In genomic region chr9:83705219-83705651, GRCh38 we compare ENCODE assay signal across 8 cellular contexts. TPM values are rescaled to one million over a fixed set of nuclear protein-coding genes. Genes with fewer than 3 reads are reported as not detected.
A peak's percentile ranks its signal among the peaks of the same experiment; 100 is the strongest.
DNase-seq lines count a peak whose midpoint lies in the region; ATAC-seq and TF ChIP-seq lines count a peak whose summit lies in the region.
"Not testable (repeated sequence)": the region's sequence is repeated elsewhere in the genome, so short reads cannot be mapped to it uniquely, and the experiment has no call there.

No MANE protein-coding gene starts in this region.

- H3K27me3 ChIP-seq in BLaER1; HAP-1 (ENCODE audit: low read depth); OCI-LY3 (ENCODE audit: low read depth, low read length); naive thymus-derived CD4-positive, alpha-beta T cell (ENCODE audit: control insufficient read depth in 2 of 2, insufficient read depth in 2 of 2, low read length in 2 of 2): not testable (repeated sequence)

- not testable (repeated sequence) for H3K27ac ChIP-seq in BLaER1; OCI-LY3 (ENCODE audit: low read length); naive thymus-derived CD4-positive, alpha-beta T cell (ENCODE audit: low read depth, low read length)

- DNase-seq in HAP-1 (ENCODE audit: low spot score in 2 of 2); activated CD4-positive, alpha-beta T cell treated with anti-CD3 and anti-CD28 coated beads, Interleukin-2, amount 10 ng/mL, durations not matched to agents 7 days and 5 days; activated naive CD4-positive, alpha-beta T cell treated with anti-CD3 and anti-CD28 coated beads, Interleukin-2, amount 50 U/mL, for 72 hours (ENCODE audit: low spot score in 2 of 2); endothelial cell (ENCODE audit: low spot score); naive thymus-derived CD4-positive, alpha-beta T cell: not testable (repeated sequence)
- DNase-seq in stimulated activated CD4-positive, alpha-beta T cell treated with anti-CD3 and anti-CD28 coated beads, Interleukin-1b, Interleukin-23, amount 100 ng/mL, for 48 hours, result peak; percentile 8

- not testable (repeated sequence) for TF ChIP-seq CTCF in OCI-LY3 (IDR thresholded peaks at IDR 0.05; ENCODE audit: low read depth, low read length); endothelial cell (IDR thresholded peaks at IDR 0.05; ENCODE audit: unreplicated experiment)

- in situ Hi-C loops in HAP-1 (cut with MboI; ENCODE audit: low sequenced_read_pairs), result not testable (repeated sequence)

- peak overlapping the region; percentile 90 for H3K4me2 ChIP-seq in BLaER1
- peak overlapping the region; percentile 89 for H3K4me2 ChIP-seq in OCI-LY3 (ENCODE audit: low read length)

- H3K27me3 Mint-ChIP-seq in activated CD4-positive, alpha-beta T cell treated with anti-CD3 and anti-CD28 coated beads, Interleukin-2, amount 10 ng/mL, durations not matched to agents 7 days and 5 days; naive thymus-derived CD4-positive, alpha-beta T cell: not testable (repeated sequence)
- H3K27me3 Mint-ChIP-seq in endothelial cell (ENCODE audit: unreplicated experiment), result peaks cover 22% of the 10 kb centered on the region

- peaks cover 16% of the 10 kb centered on the region; the same call in 1 of the 2 replicates for H3K36me3 ChIP-seq in BLaER1
- H3K36me3 ChIP-seq in HAP-1 (replicated peaks); naive thymus-derived CD4-positive, alpha-beta T cell (ENCODE audit: control insufficient read depth in 2 of 3, insufficient read depth in 3 of 3, low read length in 3 of 3): not testable (repeated sequence)
- H3K36me3 ChIP-seq in OCI-LY3 (replicated peaks; ENCODE audit: low read depth, low read length), result peaks cover 11% of the 10 kb centered on the region

- H3K9me3 Mint-ChIP-seq in activated CD4-positive, alpha-beta T cell treated with anti-CD3 and anti-CD28 coated beads, Interleukin-2, amount 10 ng/mL, durations not matched to agents 7 days and 5 days; activated naive CD4-positive, alpha-beta T cell treated with anti-CD3 and anti-CD28 coated beads, Interleukin-2, amount 50 U/mL, for 72 hours; endothelial cell (ENCODE audit: unreplicated experiment); naive thymus-derived CD4-positive, alpha-beta T cell: not testable (repeated sequence)

- peaks cover 11% of the 10 kb centered on the region; the same call in 1 of the 2 replicates for H3K9me3 ChIP-seq in BLaER1
- H3K9me3 ChIP-seq in HAP-1; OCI-LY3 (ENCODE audit: insufficient read depth, low read length); naive thymus-derived CD4-positive, alpha-beta T cell (ENCODE audit: control insufficient read depth in 2 of 3, low read length in 3 of 3): not testable (repeated sequence)

- H3K27ac Mint-ChIP-seq in activated CD4-positive, alpha-beta T cell treated with anti-CD3 and anti-CD28 coated beads, Interleukin-2, amount 10 ng/mL, durations not matched to agents 7 days and 5 days, result peak overlapping the region; percentile 100
- peak overlapping the region; percentile 84 to 99 for H3K27ac Mint-ChIP-seq in activated naive CD4-positive, alpha-beta T cell treated with anti-CD3 and anti-CD28 coated beads, Interleukin-2, amount 50 U/mL, for 72 hours
- peak overlapping the region; percentile 93 for H3K27ac Mint-ChIP-seq in endothelial cell (ENCODE audit: unreplicated experiment)
- peak overlapping the region; percentile 19 to 100 (median 99) for H3K27ac Mint-ChIP-seq in naive thymus-derived CD4-positive, alpha-beta T cell

- CTCF ChIA-PET in activated CD4-positive, alpha-beta T cell treated with anti-CD3 and anti-CD28 coated beads, Interleukin-2, amount 10 ng/mL, durations not matched to agents 7 days and 5 days (lab: Charles Lee), result interaction anchor here (0.6 kb wide), 2 partner anchors 20 to 81 kb away, joined by 4 to 9 read pairs; no protein-coding TSS in a partner anchor
- CTCF ChIA-PET in naive thymus-derived CD4-positive, alpha-beta T cell (lab: Charles Lee), result not testable (repeated sequence)

- H3K4me3 Mint-ChIP-seq in activated CD4-positive, alpha-beta T cell treated with anti-CD3 and anti-CD28 coated beads, Interleukin-2, amount 10 ng/mL, durations not matched to agents 7 days and 5 days, result peak overlapping the region; percentile 85
- peak overlapping the region; percentile 94 for H3K4me3 Mint-ChIP-seq in endothelial cell (ENCODE audit: unreplicated experiment)
- H3K4me3 Mint-ChIP-seq in naive thymus-derived CD4-positive, alpha-beta T cell, result peak overlapping the region; percentile 81 to 99 (median 87)

- H4K20me1 ChIP-seq in BLaER1 (peaks cover 72% of the 10 kb centered on the region), OCI-LY3 (ENCODE audit: insufficient read depth, low read length) (peaks cover 60% of the 10 kb centered on the region)

- peaks cover 18% of the 10 kb centered on the region for H3K36me3 Mint-ChIP-seq in activated CD4-positive, alpha-beta T cell treated with anti-CD3 and anti-CD28 coated beads, Interleukin-2, amount 10 ng/mL, durations not matched to agents 7 days and 5 days (ENCODE audit: low read depth)
- peaks cover 26 to 28% of the 10 kb centered on the region in 2 donors for H3K36me3 Mint-ChIP-seq in activated naive CD4-positive, alpha-beta T cell treated with anti-CD3 and anti-CD28 coated beads, Interleukin-2, amount 50 U/mL, for 72 hours
- not testable (repeated sequence) for H3K36me3 Mint-ChIP-seq in endothelial cell (ENCODE audit: low read depth, unreplicated experiment)
- peaks cover 0 to 17% (median 13%) of the 10 kb centered on the region in 5 donors for H3K36me3 Mint-ChIP-seq in naive thymus-derived CD4-positive, alpha-beta T cell

- H3K79me2 ChIP-seq in OCI-LY3 (ENCODE audit: low read length), result peaks cover 75% of the 10 kb centered on the region

- intact Hi-C loops in naive thymus-derived CD4-positive, alpha-beta T cell (cut with micrococcal nuclease), result loop anchor here (5.0 kb wide), 2 partner anchors 33 to 567 kb away; no protein-coding TSS in a partner anchor

- not testable (repeated sequence) for H3K9ac ChIP-seq in BLaER1; OCI-LY3 (ENCODE audit: low read length)

- H3K4me3 ChIP-seq in BLaER1 (peak overlapping the region; percentile 98; the same call in 1 of the 2 replicates), HAP-1 (peak overlapping the region; percentile 94), OCI-LY3 (ENCODE audit: low read length) (peak overlapping the region; percentile 96)
- H3K4me3 ChIP-seq in naive thymus-derived CD4-positive, alpha-beta T cell (ENCODE audit: low read length), result peak overlapping the region; percentile 79

- H3K4me1 ChIP-seq in BLaER1 (peaks cover 23% of the 10 kb centered on the region), HAP-1 (peaks cover 29% of the 10 kb centered on the region), OCI-LY3 (ENCODE audit: low read length) (peaks cover 25% of the 10 kb centered on the region)
- peaks cover 33 to 37% of the 10 kb centered on the region in 2 donors for H3K4me1 ChIP-seq in naive thymus-derived CD4-positive, alpha-beta T cell (ENCODE audit: control insufficient read depth in 2 of 2, insufficient read depth in 2 of 2, low read length in 2 of 2)

- POLR2A ChIA-PET in activated CD4-positive, alpha-beta T cell treated with anti-CD3 and anti-CD28 coated beads, Interleukin-2, amount 10 ng/mL, durations not matched to agents 7 days and 5 days (lab: Charles Lee); naive thymus-derived CD4-positive, alpha-beta T cell (lab: Charles Lee): not testable (repeated sequence)

- H2AFZ ChIP-seq in OCI-LY3 (ENCODE audit: low read depth, low read length), result not testable (repeated sequence)

- not testable (repeated sequence) for ATAC-seq in activated naive CD4-positive, alpha-beta T cell treated with anti-CD3 and anti-CD28 coated beads, Interleukin-2, amount 50 U/mL, for 72 hours; naive thymus-derived CD4-positive, alpha-beta T cell

- H3K4me1 Mint-ChIP-seq in activated CD4-positive, alpha-beta T cell treated with anti-CD3 and anti-CD28 coated beads, Interleukin-2, amount 10 ng/mL, durations not matched to agents 7 days and 5 days, result peaks cover 54% of the 10 kb centered on the region
- H3K4me1 Mint-ChIP-seq in endothelial cell (ENCODE audit: unreplicated experiment), result peaks cover 36% of the 10 kb centered on the region
- H3K4me1 Mint-ChIP-seq in naive thymus-derived CD4-positive, alpha-beta T cell, result peaks cover 45 to 82% (median 73%) of the 10 kb centered on the region in 7 donors

RNA-seq across cellular contexts. Expression of gene UBQLN1, which starts 2.5 kb away (rescaled TPM):
- 100 to 1,000 TPM in 1 of 2 experiments, 10 to 100 TPM in 1; 95.7 to 110 TPM for total RNA-seq in activated CD4-positive, alpha-beta T cell treated with anti-CD3 and anti-CD28 coated beads, Interleukin-2, amount 10 ng/mL, durations not matched to agents 7 days and 5 days
- total RNA-seq in activated naive CD4-positive, alpha-beta T cell treated with anti-CD3 and anti-CD28 coated beads, Interleukin-2, amount 50 U/mL, for 72 hours, result 100 to 1,000 TPM in 1 of 2 donors, 10 to 100 TPM in 1; 96.8 to 118 TPM
- 102 TPM for total RNA-seq in endothelial cell (ENCODE audit: unreplicated experiment)
- 100 to 1,000 TPM; 104 to 139 (median 114) TPM for total RNA-seq in naive thymus-derived CD4-positive, alpha-beta T cell
- polyA plus RNA-seq in naive thymus-derived CD4-positive, alpha-beta T cell, result 10 to 100 TPM; 71.8 to 82.3 TPM
